ENCODE assay signal across 8 cellular contexts in genomic region chr7:10939911-10940747, GRCh38. TPM values are rescaled to one million over a fixed set of nuclear protein-coding genes. Genes with fewer than 3 reads are reported as not detected.
DNase-seq lines count a peak whose midpoint lies in the region; ATAC-seq and TF ChIP-seq lines count a peak whose summit lies in the region.

No MANE protein-coding gene starts in this region.

- peaks cover 10% of the 10 kb centered on the region for H3K36me3 Mint-ChIP-seq in CD4-positive, CD25-positive, alpha-beta regulatory T cell

- TF ChIP-seq CTCF in lower leg skin (IDR thresholded peaks at IDR 0.05), result no peak

- peak overlapping the region; percentile 92 to 96 for H3K9ac ChIP-seq in duodenal mucosa (ENCODE audit: low read depth in 1 of 2, low read length in 2 of 2)

- no peaks in the 10 kb centered on the region for H3K27me3 ChIP-seq in CD4-positive, CD25-positive, alpha-beta regulatory T cell (ENCODE audit: control insufficient read depth, insufficient read depth, low read length)
- no peaks in the 10 kb centered on the region for H3K27me3 ChIP-seq in duodenal mucosa (ENCODE audit: control insufficient read depth in 1 of 2, insufficient read depth in 2 of 2, low read length in 2 of 2)

- peak in 1 of 2 donors; percentile 65 for TF ChIP-seq POLR2A in lower leg skin (IDR thresholded peaks at IDR 0.05)

- H3K4me1 Mint-ChIP-seq in CD4-positive, CD25-positive, alpha-beta regulatory T cell, result peaks cover 12 to 40% (median 27%) of the 10 kb centered on the region in 4 donors

- 0 to 2% methylated on average over 35 to 46 of the region's 61 CpGs for WGBS in lower leg skin, 2 donors

- peak overlapping the region; percentile 91 for H3K27ac ChIP-seq in CD4-positive, CD25-positive, alpha-beta regulatory T cell (ENCODE audit: insufficient read depth, low read length, poor library complexity, severe bottlenecking)
- peak overlapping the region; percentile 96 for H3K27ac ChIP-seq in duodenal mucosa (ENCODE audit: low read depth, low read length)

- H3K4me1 ChIP-seq in CD4-positive, CD25-positive, alpha-beta regulatory T cell (ENCODE audit: control insufficient read depth, insufficient read depth, low read length, poor library complexity, severe bottlenecking), result peaks cover 27% of the 10 kb centered on the region
- H3K4me1 ChIP-seq in duodenal mucosa (ENCODE audit: control insufficient read depth in 1 of 2, insufficient read depth in 2 of 2, low read length in 2 of 2), result peaks cover 12 to 15% of the 10 kb centered on the region in 2 donors

- H3K9me3 ChIP-seq in CD4-positive, CD25-positive, alpha-beta regulatory T cell (ENCODE audit: control insufficient read depth in 2 of 2, low read length in 2 of 2), result no peaks in the 10 kb centered on the region
- no peaks in the 10 kb centered on the region for H3K9me3 ChIP-seq in duodenal mucosa (ENCODE audit: control insufficient read depth in 1 of 2, low read length in 2 of 2)

- H3K9me3 Mint-ChIP-seq in CD4-positive, CD25-positive, alpha-beta regulatory T cell, result no peaks in the 10 kb centered on the region

- no peak overlapping the region for H3K4me3 Mint-ChIP-seq in CD4-positive, CD25-positive, alpha-beta regulatory T cell

- no peak overlapping the region for H3K27ac Mint-ChIP-seq in CD4-positive, CD25-positive, alpha-beta regulatory T cell

- intact Hi-C loops in lower leg skin (cut with DNase I; ENCODE audit: low total_unique reads), result no loop called here

- peak; percentile 89 to 91 for ATAC-seq in CD4-positive, CD25-positive, alpha-beta regulatory T cell (ENCODE audit: low read depth in 2 of 2)
- ATAC-seq in GM19397 (IDR thresholded peaks at IDR 0.05; ENCODE audit: unreplicated experiment) (peak; percentile 95), HG03558 (IDR thresholded peaks at IDR 0.05; ENCODE audit: extremely low read depth, unreplicated experiment) (peak; percentile 79)

- DNase-seq in CD4-positive, CD25-positive, alpha-beta regulatory T cell, result peak; percentile 78 to 95 (median 93)
- peak; percentile 96 for DNase-seq in NCI-H748 (lab: John Stamatoyannopoulos, UW; ENCODE audit: unreplicated experiment)
- peak; percentile 77 to 81 for DNase-seq in activated CD4-positive, alpha-beta T cell treated with anti-CD3 and anti-CD28 coated beads, Interleukin-2, amount 50 U/mL, for 4 hours
- peak; percentile 89 to 96 for DNase-seq in lower leg skin (ENCODE audit: low spot score in 2 of 2)
- DNase-seq in stimulated activated CD4-positive, alpha-beta T cell treated with anti-CD3 and anti-CD28 coated beads, Interleukin-4, amount 100 ng/mL, for 4 hours, result peak; percentile 85 to 88

- H3K27me3 Mint-ChIP-seq in CD4-positive, CD25-positive, alpha-beta regulatory T cell, result peaks cover 5% of the 10 kb centered on the region

- peaks cover 22% of the 10 kb centered on the region for H3K36me3 ChIP-seq in CD4-positive, CD25-positive, alpha-beta regulatory T cell (ENCODE audit: control insufficient read depth, insufficient read depth, low read length)
- H3K36me3 ChIP-seq in duodenal mucosa (ENCODE audit: control insufficient read depth in 1 of 2, insufficient read depth in 2 of 2, low read length in 2 of 2), result peaks cover 7 to 25% of the 10 kb centered on the region in 2 donors

- peak overlapping the region; percentile 98 for H3K4me3 ChIP-seq in CD4-positive, CD25-positive, alpha-beta regulatory T cell (ENCODE audit: low read depth, low read length)
- H3K4me3 ChIP-seq in duodenal mucosa (ENCODE audit: low read depth in 1 of 2, low read length in 2 of 2), result peak overlapping the region; percentile 95
- peak overlapping the region; percentile 77 for H3K4me3 ChIP-seq in lower leg skin (ENCODE audit: low read depth, poor library complexity, severe bottlenecking)

RNA-seq across cellular contexts. Expression of gene PHF14, which starts 33.5 kb away (rescaled TPM):
- total RNA-seq in CD4-positive, CD25-positive, alpha-beta regulatory T cell, result 31.1 TPM
- 10 to 100 TPM in 1 of 4 donors, 1 to 10 TPM in 3; 7.7 to 14.9 (median 9.0) TPM for polyA plus RNA-seq in CD4-positive, CD25-positive, alpha-beta regulatory T cell
- total RNA-seq in lower leg skin, result 10 to 100 TPM; 18.5 to 30.6 (median 23.4) TPM

Comparison
In these comparisons a context has a peak if more than half of its experiments do, and no peak if none do; other contexts are left out.
1. Peak in every context shown above with its lines: DNase-seq, ATAC-seq, H3K4me3 ChIP-seq and H3K27ac ChIP-seq.